In genomic region chr2:127407091-127407490, GRCh38 we compare ENCODE assay signal across 1 cellular context.
TF ChIP-seq lines count a peak whose summit lies in the region.

No MANE protein-coding gene starts in this region.

TF ChIP-seq in HepG2, 621 proteins besides CTCF, POLR2A, EP300 and RAD21:
- no peak for TF ChIP-seq GLMP (CRISPR knock-in tag; IDR thresholded peaks at IDR 0.05; ENCODE audit: borderline replicate concordance)
- no peak for TF ChIP-seq ZNF207 (IDR thresholded peaks at IDR 0.05; ENCODE audit: borderline replicate concordance)
